1 cellular context compared by ENCODE assay signal in genomic region chr13:50123862-50124535, GRCh38.
TF ChIP-seq lines count a peak whose summit lies in the region.

No MANE protein-coding gene starts in this region.

TF ChIP-seq in HepG2, 621 proteins besides CTCF, POLR2A, EP300 and RAD21 (continued from another document and continues in another):
- TF ChIP-seq ZNF407 (CRISPR knock-in tag; IDR thresholded peaks at IDR 0.05; ENCODE audit: not compliant biosample characterization) (peak; percentile 1), ZNF609 (CRISPR knock-in tag; IDR thresholded peaks at IDR 0.05; ENCODE audit: borderline replicate concordance) (no peak), PPARG (CRISPR knock-in tag; conservative IDR thresholded peaks at IDR 0.05) (0 out of 2 replicates have a peak, but pooled peaks have one; percentile 23), BATF2 (CRISPR knock-in tag; IDR thresholded peaks at IDR 0.05) (peak; percentile 31; the same call in 1 of the 2 replicates), TAF15 (IDR thresholded peaks at IDR 0.05; ENCODE audit: low read depth, low read length, poor library complexity, severe bottlenecking) (no peak), ZMAT3 (CRISPR knock-in tag; conservative IDR thresholded peaks at IDR 0.05) (no peak), MAFK (conservative IDR thresholded peaks at IDR 0.05 in 1 of 2, IDR thresholded peaks at IDR 0.05 in 1 of 2; ENCODE audit: low read length in 2 of 2) (peak in 1 of 2 experiments; percentile 3; a peak in 1 of 4 replicates), ZNF142 (CRISPR knock-in tag; IDR thresholded peaks at IDR 0.05) (peak; percentile 89), RFXANK (CRISPR knock-in tag; IDR thresholded peaks at IDR 0.05) (0 out of 2 replicates have a peak, but pooled peaks have one; percentile 58), ZNF446 (CRISPR knock-in tag; IDR thresholded peaks at IDR 0.05) (no peak; the same call in 1 of the 2 replicates), HNRNPK (IDR thresholded peaks at IDR 0.05; ENCODE audit: low read depth, low read length, poor library complexity, severe bottlenecking) (no peak), HES4 (CRISPR knock-in tag; IDR thresholded peaks at IDR 0.05; ENCODE audit: borderline replicate concordance) (peak; percentile 22), ZNF567 (CRISPR knock-in tag; IDR thresholded peaks at IDR 0.05; ENCODE audit: borderline replicate concordance) (0 out of 2 replicates have a peak, but pooled peaks have one; percentile 77), ZMAT5 (CRISPR knock-in tag; IDR thresholded peaks at IDR 0.05; ENCODE audit: borderline replicate concordance, low read depth) (no peak), RFX5 (IDR thresholded peaks at IDR 0.05; ENCODE audit: low read depth, low read length) (no peak), MAX (IDR thresholded peaks at IDR 0.05) (peak; percentile 65), CREB3 (CRISPR knock-in tag; IDR thresholded peaks at IDR 0.05) (peak; percentile 77), ZHX1 (CRISPR knock-in tag; IDR thresholded peaks at IDR 0.05; ENCODE audit: low read depth) (peak; percentile 62; the same call in 1 of the 2 replicates), ZBTB7B (CRISPR knock-in tag; IDR thresholded peaks at IDR 0.05) (peak; percentile 78; the same call in 1 of the 2 replicates), NRL (CRISPR knock-in tag; IDR thresholded peaks at IDR 0.05; ENCODE audit: borderline replicate concordance) (peak; percentile 77), DMTF1 (CRISPR knock-in tag; IDR thresholded peaks at IDR 0.05) (0 out of 2 replicates have a peak, but pooled peaks have one; percentile 21), BORCS8-MEF2B (CRISPR knock-in tag; IDR thresholded peaks at IDR 0.05) (peak; percentile 61)
